In the genomic region with DNA sequence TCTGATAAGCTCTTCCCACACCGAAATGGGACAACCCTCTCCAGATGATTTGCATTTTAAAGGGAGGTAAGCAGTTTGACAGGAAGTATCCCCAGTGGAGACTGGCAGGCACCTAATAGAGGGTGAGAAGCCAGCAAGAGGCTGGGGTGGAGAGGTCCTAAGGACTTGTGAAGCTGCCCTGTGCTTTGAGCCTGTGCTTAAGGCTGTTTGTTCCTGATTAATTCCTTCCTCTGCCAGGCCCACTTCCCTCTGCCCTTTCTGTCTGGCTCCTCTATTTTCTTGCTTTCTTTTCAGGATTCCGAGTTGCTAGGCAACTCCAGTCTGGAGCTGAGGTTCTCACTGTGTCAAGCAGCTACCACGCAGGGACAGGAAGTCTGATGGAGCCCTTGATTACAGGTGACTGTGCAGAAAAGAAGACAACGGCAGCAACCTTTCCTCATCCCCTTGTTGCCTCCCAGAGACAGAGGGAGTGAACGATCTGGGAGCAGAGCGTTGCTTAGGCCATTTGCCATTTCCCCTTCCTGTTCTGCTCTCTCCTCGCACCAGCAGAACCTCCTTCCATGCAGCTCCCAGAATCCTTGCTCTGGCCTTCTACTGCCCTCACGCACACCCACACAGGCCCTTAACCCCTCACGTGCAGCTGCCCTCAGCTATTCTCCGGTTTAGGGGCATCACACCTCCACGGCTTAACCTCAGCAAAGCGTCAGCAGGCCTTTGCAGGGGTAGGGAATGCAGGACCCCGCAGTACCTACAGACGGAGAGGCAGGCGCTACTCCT, we compare ENCODE assay signal across 14 cellular contexts.
DNase-seq lines count a peak whose midpoint lies in the region; ATAC-seq, FAIRE-seq and TF ChIP-seq lines count a peak whose summit lies in the region.
"Had no signal": no experiment of that assay in that cellular context is flagged by ENCODE, and none has a peak within 500 bp of the region (broad histone marks: within the 10 kb centered on the region; RNA-seq: fewer than 3 reads in every experiment).

No MANE protein-coding gene starts in this region.

- peak; percentile 49 for FAIRE-seq in islet of Langerhans (lab: Jason Lieb, UNC)
- FAIRE-seq: H54 had no signal

- peaks cover 0 to 5% of the 10 kb centered on the region in 2 experiments; a peak in 1 of 4 replicates for H3K4me1 ChIP-seq in SK-N-SH (ENCODE audit: control insufficient read depth in 1 of 2, insufficient read depth in 2 of 2, low read depth in 1 of 2, low read length in 1 of 2)
- no peaks in the 10 kb centered on the region for H3K4me1 ChIP-seq in vagina
- H3K4me1 ChIP-seq: tibial artery had no signal

- H3K4me3 ChIP-seq in SK-N-SH (ENCODE audit: low read depth in 2 of 2, low read length in 1 of 2) (no peak overlapping the region), vagina (no peak overlapping the region)
- H3K4me3 ChIP-seq: SK-N-MC, tibial artery had no signal

- WGBS in SK-N-SH (ENCODE audit: low lambda C conversion rate) = 40% methylated on average over 13 of the region's 15 CpGs

- no peak for TF ChIP-seq POLR2A in vagina (IDR thresholded peaks at IDR 0.05)

- H3K9me3 ChIP-seq in SK-N-SH (no peaks in the 10 kb centered on the region), vagina (no peaks in the 10 kb centered on the region)
- H3K9me3 ChIP-seq: tibial artery had no signal

- peak; percentile 30 for DNase-seq in SK-N-SH
- peak; percentile 55 for DNase-seq in NCI-H774 (lab: John Stamatoyannopoulos, UW)
- DNase-seq in vagina (ENCODE audit: extremely low spot score in 2 of 2) = peak; percentile 61 to 62
- no peak for DNase-seq in activated CD8-positive, alpha-beta memory T cell treated with anti-CD3 and anti-CD28 coated beads, Interleukin-2, amount 50 U/mL, for 48 hours
- no peak for DNase-seq in mesenteric fat pad (ENCODE audit: low spot score)
- DNase-seq: ACHN; activated CD4-positive, alpha-beta T cell treated with anti-CD3 and anti-CD28 coated beads for 4 hours; KG1; tibial artery had no signal

- H4K20me1 ChIP-seq in SK-N-SH (ENCODE audit: insufficient read depth) = no peaks in the 10 kb centered on the region

- no peaks in the 10 kb centered on the region for H3K9me2 ChIP-seq in SK-N-SH

- no peak for TF ChIP-seq RAD21 in SK-N-SH (IDR thresholded peaks at IDR 0.05; ENCODE audit: low read length)

- TF ChIP-seq CTCF in SK-N-SH (IDR thresholded peaks at IDR 0.05) (no peak), vagina (IDR thresholded peaks at IDR 0.05) (no peak)

- intact Hi-C loops in vagina (cut with DNase I) = no loop called here

- H3K9ac ChIP-seq in SK-N-SH = no peak overlapping the region

- ATAC-seq in SK-N-SH treated with all-trans-retinoic acid at 6 μM for 48 hours (no peak), HG03378 (IDR thresholded peaks at IDR 0.05; ENCODE audit: unreplicated experiment) (no peak)

- H2AFZ ChIP-seq in SK-N-SH (ENCODE audit: low read depth) = no peak overlapping the region

- POLR2A ChIA-PET in SK-N-SH (lab: Yijun Ruan, JAX) = no interaction called here

- H3K4me2 ChIP-seq in SK-N-SH = no peak overlapping the region

- no peaks in the 10 kb centered on the region for H3F3A ChIP-seq in SK-N-SH (replicated peaks; ENCODE audit: insufficient read depth)

- no peak for TF ChIP-seq EP300 in SK-N-SH (IDR thresholded peaks at IDR 0.05; ENCODE audit: borderline replicate concordance in 1 of 2, low read depth in 1 of 2, low read length in 1 of 2)

- H3K27me3 ChIP-seq in SK-N-SH (ENCODE audit: insufficient read depth) = no peaks in the 10 kb centered on the region
- H3K27me3 ChIP-seq in vagina = no peaks in the 10 kb centered on the region
- H3K27me3 ChIP-seq: tibial artery had no signal

- CTCF ChIA-PET in SK-N-SH (lab: Yijun Ruan, JAX) = interaction anchor here (0.9 to 1.1 kb wide), 2 partner anchors 35 to 109 kb away, joined by 3 read pairs; no protein-coding TSS in a partner anchor

- H3K27ac ChIP-seq in SK-N-SH (ENCODE audit: low read depth in 2 of 2, low read length in 1 of 2) = no peak overlapping the region
- no peak overlapping the region for H3K27ac ChIP-seq in vagina
- H3K27ac ChIP-seq: SK-N-MC, tibial artery had no signal

- no peaks in the 10 kb centered on the region for H3K79me2 ChIP-seq in SK-N-SH (ENCODE audit: insufficient read depth)

- no peaks in the 10 kb centered on the region for H3K36me3 ChIP-seq in SK-N-SH (replicated peaks in 1 of 2; ENCODE audit: control insufficient read depth in 1 of 2, insufficient read depth in 2 of 2, low read length in 1 of 2)
- no peaks in the 10 kb centered on the region for H3K36me3 ChIP-seq in vagina
- H3K36me3 ChIP-seq: tibial artery had no signal

TF ChIP-seq in SK-N-SH, 30 proteins besides CTCF, POLR2A, EP300 and RAD21 (continues in another document):
- TF ChIP-seq, protein P1, sequence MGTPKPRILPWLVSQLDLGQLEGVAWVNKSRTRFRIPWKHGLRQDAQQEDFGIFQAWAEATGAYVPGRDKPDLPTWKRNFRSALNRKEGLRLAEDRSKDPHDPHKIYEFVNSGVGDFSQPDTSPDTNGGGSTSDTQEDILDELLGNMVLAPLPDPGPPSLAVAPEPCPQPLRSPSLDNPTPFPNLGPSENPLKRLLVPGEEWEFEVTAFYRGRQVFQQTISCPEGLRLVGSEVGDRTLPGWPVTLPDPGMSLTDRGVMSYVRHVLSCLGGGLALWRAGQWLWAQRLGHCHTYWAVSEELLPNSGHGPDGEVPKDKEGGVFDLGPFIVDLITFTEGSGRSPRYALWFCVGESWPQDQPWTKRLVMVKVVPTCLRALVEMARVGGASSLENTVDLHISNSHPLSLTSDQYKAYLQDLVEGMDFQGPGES (IDR thresholded peaks at IDR 0.05; ENCODE audit: low read depth, low read length) = no peak
- TF ChIP-seq GATA2 (CRISPR knock-in tag; IDR thresholded peaks at IDR 0.05) (no peak), GABPA (IDR thresholded peaks at IDR 0.05; ENCODE audit: low read depth) (no peak)
- TF ChIP-seq, protein P2, sequence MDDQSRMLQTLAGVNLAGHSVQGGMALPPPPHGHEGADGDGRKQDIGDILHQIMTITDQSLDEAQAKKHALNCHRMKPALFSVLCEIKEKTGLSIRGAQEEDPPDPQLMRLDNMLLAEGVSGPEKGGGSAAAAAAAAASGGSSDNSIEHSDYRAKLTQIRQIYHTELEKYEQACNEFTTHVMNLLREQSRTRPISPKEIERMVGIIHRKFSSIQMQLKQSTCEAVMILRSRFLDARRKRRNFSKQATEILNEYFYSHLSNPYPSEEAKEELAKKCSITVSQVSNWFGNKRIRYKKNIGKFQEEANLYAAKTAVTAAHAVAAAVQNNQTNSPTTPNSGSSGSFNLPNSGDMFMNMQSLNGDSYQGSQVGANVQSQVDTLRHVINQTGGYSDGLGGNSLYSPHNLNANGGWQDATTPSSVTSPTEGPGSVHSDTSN (IDR thresholded peaks at IDR 0.05) = no peak

TF ChIP-seq in SK-N-SH treated with all-trans-retinoic acid at 6 μM for 48 hours, 23 proteins besides CTCF, POLR2A, EP300 and RAD21:
- TF ChIP-seq, protein P3, sequence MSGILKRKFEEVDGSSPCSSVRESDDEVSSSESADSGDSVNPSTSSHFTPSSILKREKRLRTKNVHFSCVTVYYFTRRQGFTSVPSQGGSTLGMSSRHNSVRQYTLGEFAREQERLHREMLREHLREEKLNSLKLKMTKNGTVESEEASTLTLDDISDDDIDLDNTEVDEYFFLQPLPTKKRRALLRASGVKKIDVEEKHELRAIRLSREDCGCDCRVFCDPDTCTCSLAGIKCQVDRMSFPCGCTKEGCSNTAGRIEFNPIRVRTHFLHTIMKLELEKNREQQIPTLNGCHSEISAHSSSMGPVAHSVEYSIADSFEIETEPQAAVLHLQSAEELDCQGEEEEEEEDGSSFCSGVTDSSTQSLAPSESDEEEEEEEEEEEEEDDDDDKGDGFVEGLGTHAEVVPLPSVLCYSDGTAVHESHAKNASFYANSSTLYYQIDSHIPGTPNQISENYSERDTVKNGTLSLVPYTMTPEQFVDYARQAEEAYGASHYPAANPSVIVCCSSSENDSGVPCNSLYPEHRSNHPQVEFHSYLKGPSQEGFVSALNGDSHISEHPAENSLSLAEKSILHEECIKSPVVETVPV (CRISPR knock-in tag; IDR thresholded peaks at IDR 0.05) = no peak
- TF ChIP-seq TOX (CRISPR knock-in tag; IDR thresholded peaks at IDR 0.05; ENCODE audit: borderline replicate concordance) = no peak

Comparison
In these comparisons a context has a peak if more than half of its experiments do, and no peak if none do; other contexts are left out.
1. DNase-seq: peak in SK-N-SH (single experiment), NCI-H774 (single experiment) and vagina (2 of 2); none in activated CD8-positive, alpha-beta memory T cell treated with anti-CD3 and anti-CD28 coated beads, Interleukin-2, amount 50 U/mL, for 48 hours (single experiment) and mesenteric fat pad (single experiment).